1 cellular context compared by ENCODE assay signal in genomic region chr2:240879105-240879504, GRCh38.
TF ChIP-seq lines count a peak whose summit lies in the region.

No MANE protein-coding gene starts in this region.

TF ChIP-seq in HepG2, 621 proteins besides CTCF, POLR2A, EP300 and RAD21:
- no peak for TF ChIP-seq TBP (CRISPR knock-in tag; IDR thresholded peaks at IDR 0.05)
- no peak for TF ChIP-seq MEF2D (CRISPR knock-in tag; IDR thresholded peaks at IDR 0.05)
- TF ChIP-seq, protein P1, sequence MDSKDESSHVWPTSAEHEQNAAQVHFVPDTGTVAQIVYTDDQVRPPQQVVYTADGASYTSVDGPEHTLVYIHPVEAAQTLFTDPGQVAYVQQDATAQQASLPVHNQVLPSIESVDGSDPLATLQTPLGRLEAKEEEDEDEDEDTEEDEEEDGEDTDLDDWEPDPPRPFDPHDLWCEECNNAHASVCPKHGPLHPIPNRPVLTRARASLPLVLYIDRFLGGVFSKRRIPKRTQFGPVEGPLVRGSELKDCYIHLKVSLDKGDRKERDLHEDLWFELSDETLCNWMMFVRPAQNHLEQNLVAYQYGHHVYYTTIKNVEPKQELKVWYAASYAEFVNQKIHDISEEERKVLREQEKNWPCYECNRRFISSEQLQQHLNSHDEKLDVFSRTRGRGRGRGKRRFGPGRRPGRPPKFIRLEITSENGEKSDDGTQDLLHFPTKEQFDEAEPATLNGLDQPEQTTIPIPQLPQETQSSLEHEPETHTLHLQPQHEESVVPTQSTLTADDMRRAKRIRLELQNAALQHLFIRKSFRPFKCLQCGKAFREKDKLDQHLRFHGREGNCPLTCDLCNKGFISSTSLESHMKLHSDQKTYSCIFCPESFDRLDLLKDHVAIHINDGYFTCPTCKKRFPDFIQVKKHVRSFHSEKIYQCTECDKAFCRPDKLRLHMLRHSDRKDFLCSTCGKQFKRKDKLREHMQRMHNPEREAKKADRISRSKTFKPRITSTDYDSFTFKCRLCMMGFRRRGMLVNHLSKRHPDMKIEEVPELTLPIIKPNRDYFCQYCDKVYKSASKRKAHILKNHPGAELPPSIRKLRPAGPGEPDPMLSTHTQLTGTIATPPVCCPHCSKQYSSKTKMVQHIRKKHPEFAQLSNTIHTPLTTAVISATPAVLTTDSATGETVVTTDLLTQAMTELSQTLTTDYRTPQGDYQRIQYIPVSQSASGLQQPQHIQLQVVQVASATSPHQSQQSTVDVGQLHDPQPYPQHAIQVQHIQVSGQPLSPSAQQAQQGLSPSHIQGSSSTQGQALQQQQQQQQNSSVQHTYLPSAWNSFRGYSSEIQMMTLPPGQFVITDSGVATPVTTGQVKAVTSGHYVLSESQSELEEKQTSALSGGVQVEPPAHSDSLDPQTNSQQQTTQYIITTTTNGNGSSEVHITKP (CRISPR knock-in tag; IDR thresholded peaks at IDR 0.05; ENCODE audit: low read depth) = no peak
- no peak for TF ChIP-seq ZFP37 (CRISPR knock-in tag; IDR thresholded peaks at IDR 0.05; ENCODE audit: borderline replicate concordance)
- TF ChIP-seq ZNF747 (CRISPR knock-in tag; IDR thresholded peaks at IDR 0.05; ENCODE audit: borderline replicate concordance) = no peak
- no peak for TF ChIP-seq YY1 (IDR thresholded peaks at IDR 0.05; ENCODE audit: insufficient read depth, insufficient replicate concordance, low read depth, low read length)
TF ChIP-seq in HepG2: peak in this region for 0.
